1 cellular context compared by ENCODE assay signal in the genomic region with DNA sequence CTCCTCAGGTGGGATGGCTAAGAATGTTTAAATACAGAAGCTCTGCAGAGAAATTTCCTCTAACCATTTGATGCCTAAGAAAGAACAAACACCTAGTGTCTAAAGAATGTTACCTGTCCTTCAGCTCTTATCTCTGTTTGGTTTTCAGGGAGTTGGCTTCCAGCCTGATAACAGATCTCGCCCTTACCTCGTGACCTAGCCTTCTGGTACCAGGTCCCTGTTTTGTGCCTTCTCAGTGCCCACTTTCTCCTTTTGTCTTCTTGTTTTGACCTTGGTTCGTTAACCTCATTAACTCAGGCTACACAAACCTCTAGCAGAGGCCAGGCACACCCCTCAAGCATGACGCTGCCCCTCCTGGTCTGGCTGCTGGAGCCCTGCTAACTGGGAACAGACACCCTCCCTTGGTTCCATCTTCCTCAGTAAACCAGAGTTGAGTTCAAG.
TF ChIP-seq lines count a peak whose summit lies in the region.

No MANE protein-coding gene starts in this region.

TF ChIP-seq in HepG2, 621 proteins besides CTCF, POLR2A, EP300 and RAD21:
- TF ChIP-seq CCAR2 (optimal IDR thresholded peaks at IDR 0.05; ENCODE audit: low read depth, low read length) (no peak), ZNF331 (CRISPR knock-in tag; IDR thresholded peaks at IDR 0.05) (peak; percentile 65; the same call in 1 of the 2 replicates), SOX13 (IDR thresholded peaks at IDR 0.05) (no peak), SOX13 (CRISPR knock-in tag; conservative IDR thresholded peaks at IDR 0.05 in 1 of 2, IDR thresholded peaks at IDR 0.05 in 1 of 2) (peak in 1 of 2 experiments; percentile 58; a peak in 2 of 4 replicates), SOX6 (IDR thresholded peaks at IDR 0.05) (no peak), SOX6 (CRISPR knock-in tag; IDR thresholded peaks at IDR 0.05) (0 out of 2 replicates have a peak, but pooled peaks have one; percentile 34), ARID5B (CRISPR knock-in tag; IDR thresholded peaks at IDR 0.05) (peak; percentile 27; the same call in 1 of the 2 replicates), TFE3 (CRISPR knock-in tag; IDR thresholded peaks at IDR 0.05) (peak; percentile 65; the same call in 1 of the 2 replicates), SP1 (IDR thresholded peaks at IDR 0.05) (no peak), SP1 (CRISPR knock-in tag; IDR thresholded peaks at IDR 0.05) (no peak), SOX5 (CRISPR knock-in tag; IDR thresholded peaks at IDR 0.05; ENCODE audit: borderline replicate concordance) (peak; percentile 24; the same call in 1 of the 2 replicates), ZNF773 (CRISPR knock-in tag; IDR thresholded peaks at IDR 0.05; ENCODE audit: borderline replicate concordance) (no peak)
TF ChIP-seq in HepG2: peak in this region for 6.
